ENCODE assay signal across 8 cellular contexts in the genomic region with DNA sequence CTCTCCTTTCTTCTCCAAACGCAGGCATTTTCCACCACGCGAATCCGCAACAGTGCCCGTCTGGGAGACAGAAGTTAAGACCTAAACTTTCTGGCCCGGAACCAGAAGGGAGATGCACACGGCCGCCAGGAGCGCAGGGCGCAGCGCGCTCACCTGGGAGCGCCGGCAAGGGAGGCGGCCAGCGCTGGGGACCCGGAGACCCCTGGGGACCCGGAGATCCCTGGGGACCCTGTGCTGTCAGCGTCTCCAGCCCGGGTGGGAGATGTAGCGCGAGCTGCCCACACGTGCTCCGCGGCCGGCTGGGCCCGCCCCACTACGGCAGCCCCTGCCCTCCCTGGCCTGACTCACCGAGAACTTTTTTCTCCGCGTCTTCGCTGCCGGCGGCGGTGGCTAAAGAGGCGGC. TPM values are rescaled to one million over a fixed set of nuclear protein-coding genes. Genes with fewer than 3 reads are reported as not detected.
A peak's percentile ranks its signal among the peaks of the same experiment; 100 is the strongest.
DNase-seq lines count a peak whose midpoint lies in the region; ATAC-seq and TF ChIP-seq lines count a peak whose summit lies in the region.

No MANE protein-coding gene starts in this region.

- peaks cover 33% of the 10 kb centered on the region for H3K4me1 Mint-ChIP-seq in progenitor cell of endocrine pancreas (ENCODE audit: low read depth)

- DNase-seq in NCI-H345 (lab: John Stamatoyannopoulos, UW) (peak; percentile 51), NCI-H345 treated with DMSO at 0.1 percent for 48 hours (lab: John Stamatoyannopoulos, UW; ENCODE audit: unreplicated experiment) (no peak), PC-9 (peak in 1 of 2 experiments; percentile 65), Right ventricle myocardium inferior (ENCODE audit: missing footprints) (peak; percentile 70), progenitor cell of endocrine pancreas (ENCODE audit: low spot score, unreplicated experiment) (peak; percentile 52), aorta (peak; percentile 76 to 89)
- DNase-seq in activated naive CD4-positive, alpha-beta T cell treated with anti-CD3 and anti-CD28 coated beads, Interleukin-2, amount 50 U/mL, for 16 hours = peak; percentile 69

- WGBS in aorta, 2 donors = 0% methylated on average over 17 to 36 of the region's 36 CpGs

- H3K36me3 ChIP-seq in PC-9 (ENCODE audit: low read depth) = peaks cover 17% of the 10 kb centered on the region; the same call in 1 of the 2 replicates
- no peaks in the 10 kb centered on the region for H3K36me3 ChIP-seq in aorta (ENCODE audit: control insufficient read depth in 1 of 2, insufficient read depth in 2 of 2, low read length in 1 of 2)

- H3K27me3 ChIP-seq in PC-9 (ENCODE audit: insufficient read depth, low read depth) (no peaks in the 10 kb centered on the region), aorta (ENCODE audit: control insufficient read depth in 1 of 2, insufficient read depth in 2 of 2, low read length in 1 of 2) (peaks cover 0 to 1% of the 10 kb centered on the region in 2 donors)

- H3K27me3 Mint-ChIP-seq in progenitor cell of endocrine pancreas = peaks cover 22% of the 10 kb centered on the region

- H3K4me3 Mint-ChIP-seq in progenitor cell of endocrine pancreas (ENCODE audit: low read depth) = peak overlapping the region; percentile 92

- H2AFZ ChIP-seq in PC-9 = peak overlapping the region; percentile 49

- H3F3A ChIP-seq in PC-9 (ENCODE audit: insufficient read depth, low read depth) = peaks cover 37% of the 10 kb centered on the region; the same call in 1 of the 2 replicates

- CTCF ChIA-PET in PC-9 (lab: Charles Lee) = no interaction called here

- H3K79me2 ChIP-seq in PC-9 (ENCODE audit: low read depth) = peaks cover 60% of the 10 kb centered on the region

- intact Hi-C loops in PC-9 (cut with micrococcal nuclease; ENCODE audit: unreplicated experiment) = loop anchor here (1.0 to 5.0 kb wide), 3 partner anchors 48 to 1995 kb away; a partner anchor contains a TSS
- intact Hi-C loops in Right ventricle myocardium inferior (cut with DNase I) = loop anchor here (2.0 to 10.0 kb wide), 4 partner anchors 16 to 510 kb away; a partner anchor contains a TSS
- intact Hi-C loops in aorta (cut with DNase I) = loop anchor here (2.0 to 10.0 kb wide), 3 partner anchors 28 to 510 kb away; a partner anchor contains a TSS

- H3K27ac ChIP-seq in PC-9 (peak overlapping the region; percentile 95), aorta (ENCODE audit: low read depth in 1 of 2, low read length in 2 of 2) (peak overlapping the region; percentile 98 to 99)

- peak overlapping the region; percentile 96 for H3K27ac Mint-ChIP-seq in progenitor cell of endocrine pancreas

- no peaks in the 10 kb centered on the region for H3K9me3 ChIP-seq in PC-9 (ENCODE audit: insufficient read depth, low read depth)
- no peaks in the 10 kb centered on the region for H3K9me3 ChIP-seq in aorta (ENCODE audit: control insufficient read depth, low read length)

- H3K36me3 Mint-ChIP-seq in progenitor cell of endocrine pancreas (ENCODE audit: insufficient read depth) = peaks cover 3% of the 10 kb centered on the region

- POLR2A ChIA-PET in PC-9 (lab: Charles Lee; ENCODE audit: unreplicated experiment) = interaction anchor here (0.7 kb wide), 1 partner anchor 18 kb away, joined by 5 read pairs; no protein-coding TSS in a partner anchor

- peak overlapping the region; percentile 95 for H3K4me2 ChIP-seq in PC-9

- H3K9me3 Mint-ChIP-seq in progenitor cell of endocrine pancreas (ENCODE audit: low read depth) = no peaks in the 10 kb centered on the region

- TF ChIP-seq CTCF in PC-9 (conservative IDR thresholded peaks at IDR 0.05) (no peak), progenitor cell of endocrine pancreas (IDR thresholded peaks at IDR 0.05; ENCODE audit: unreplicated experiment) (peak; percentile 45)

- H3K4me3 ChIP-seq in PC-9 (peak overlapping the region; percentile 77), aorta (ENCODE audit: low read length in 2 of 2) (peak overlapping the region; percentile 96 to 100)

- H3K4me1 ChIP-seq in PC-9 (replicated peaks; ENCODE audit: insufficient read depth) (peaks cover 65% of the 10 kb centered on the region), aorta (ENCODE audit: control insufficient read depth in 1 of 2, insufficient read depth in 2 of 2, low read length in 2 of 2) (peaks cover under 1 to 6% of the 10 kb centered on the region in 2 donors)

- no peaks in the 10 kb centered on the region for H3K9me2 ChIP-seq in PC-9 (ENCODE audit: insufficient read depth)

- BruUV-seq in PC-9 (replicated peaks; lab: Mats Ljungman, UMichigan) = no TSS peak

- ATAC-seq in HG02840 (IDR thresholded peaks at IDR 0.05; ENCODE audit: low FRiP score, unreplicated experiment) = peak; percentile 36
- ATAC-seq in Right ventricle myocardium inferior = peak; percentile 36
- ATAC-seq in aorta (ENCODE audit: low FRiP score) = peak; percentile 77

- H4K20me1 ChIP-seq in PC-9 (ENCODE audit: insufficient read depth) = peaks cover 42% of the 10 kb centered on the region

RNA-seq across cellular contexts. Expression of a gene that starts 0.6 kb away (rescaled TPM):
- total RNA-seq in PC-9 (2021) = 567 and 613 TPM in 2 replicates
- total RNA-seq in Right ventricle myocardium inferior = 594 TPM
- 200 and 215 TPM in 2 replicates for total RNA-seq in progenitor cell of endocrine pancreas
- total RNA-seq in aorta = 100 to 1,000 TPM; 368 to 602 TPM
- polyA plus RNA-seq in aorta = 100 to 1,000 TPM; 277 to 353 TPM

RNA-seq across cellular contexts. Expression of a gene that starts 48.7 kb away (rescaled TPM):
- total RNA-seq in PC-9 (2021) (7.8 and 16.9 TPM in 2 replicates), Right ventricle myocardium inferior (not detected), progenitor cell of endocrine pancreas (0.79 and 0.95 TPM in 2 replicates), aorta (1 to 10 TPM in 1 of 2 donors, under 1 TPM in 1; 0.36 to 1.2 TPM)
- polyA plus RNA-seq in aorta = under 1 TPM; 0.18 to 0.38 TPM
